17 cellular contexts compared by ENCODE assay signal in genomic region chr5:131980696-131981095, GRCh38. TPM values are rescaled to one million over a fixed set of nuclear protein-coding genes. Genes with fewer than 3 reads are reported as not detected.
DNase-seq lines count a peak whose midpoint lies in the region; ATAC-seq and TF ChIP-seq lines count a peak whose summit lies in the region.
"Had no signal": no experiment of that assay in that cellular context is flagged by ENCODE, and none has a peak within 500 bp of the region (broad histone marks: within the 10 kb centered on the region; RNA-seq: fewer than 3 reads in every experiment).

No MANE protein-coding gene starts in this region.

- no peaks in the 10 kb centered on the region for H3K27me3 Mint-ChIP-seq in neural crest cell (ENCODE audit: low read depth)

- intact Hi-C loops in cardiac septum (cut with DNase I) = no loop called here
- intact Hi-C loops in left ventricle myocardium inferior (cut with micrococcal nuclease) = no loop called here

- peak; percentile 68 for DNase-seq in cardiac septum (ENCODE audit: low spot score)
- DNase-seq in left ventricle myocardium inferior = no peak
- DNase-seq in caudate nucleus (lab: John Stamatoyannopoulos, UW) = no peak
- DNase-seq in neural crest cell (ENCODE audit: low read depth, low spot score) = no peak
- no peak for DNase-seq in NCI-H2029 treated with DMSO at 0.1 percent for 48 hours (lab: John Stamatoyannopoulos, UW)
- DNase-seq: C1 segment of cervical spinal cord; CD8-positive, alpha-beta T cell; DND-41; GDM1; HCEC 1CT; HFFc6 had no signal

- H3K36me3 ChIP-seq in left ventricle myocardium inferior = no peaks in the 10 kb centered on the region

- TF ChIP-seq CTCF in left ventricle myocardium inferior (IDR thresholded peaks at IDR 0.05; ENCODE audit: borderline replicate concordance) (no peak), neural crest cell (conservative IDR thresholded peaks at IDR 0.05) (no peak)

- H3K4me3 Mint-ChIP-seq in neural crest cell = no peak overlapping the region
- H3K4me3 Mint-ChIP-seq: B cell; CD8-positive, alpha-beta T cell; HFFc6 had no signal

- H3K4me3 ChIP-seq in left ventricle myocardium inferior = no peak overlapping the region

- H3K27ac ChIP-seq in left ventricle myocardium inferior (replicated peaks) = no peak overlapping the region
- H3K27ac ChIP-seq in caudate nucleus (ENCODE audit: low read depth, low read length) = peak overlapping the region; percentile 3

- no peaks in the 10 kb centered on the region for H3K9me3 Mint-ChIP-seq in neural crest cell
- H3K9me3 Mint-ChIP-seq: CD8-positive, alpha-beta T cell; HFFc6 had no signal

- H3K27me3 ChIP-seq in left ventricle myocardium inferior (ENCODE audit: low read depth) = no peaks in the 10 kb centered on the region

- no peaks in the 10 kb centered on the region for H3K9me3 ChIP-seq in left ventricle myocardium inferior (replicated peaks)
- H3K9me3 ChIP-seq: Caco-2 had no signal

- no peak for ATAC-seq in GM21825 (IDR thresholded peaks at IDR 0.05; ENCODE audit: unreplicated experiment)
- ATAC-seq in GM21423 (IDR thresholded peaks at IDR 0.05; ENCODE audit: unreplicated experiment) = no peak
- ATAC-seq: CD8-positive, alpha-beta T cell; HepG2 had no signal

- H3K4me1 ChIP-seq in left ventricle myocardium inferior = peaks cover 7% of the 10 kb centered on the region
- H3K4me1 ChIP-seq: Caco-2 had no signal

- H3K4me1 Mint-ChIP-seq in neural crest cell = no peaks in the 10 kb centered on the region
- H3K4me1 Mint-ChIP-seq: B cell had no signal

- H3K27ac Mint-ChIP-seq in neural crest cell (ENCODE audit: unreplicated experiment) = peak overlapping the region; percentile 47
- H3K27ac Mint-ChIP-seq: B cell; CD8-positive, alpha-beta T cell; HFFc6 had no signal

- no peaks in the 10 kb centered on the region for H3K36me3 Mint-ChIP-seq in neural crest cell (ENCODE audit: low read depth)
- H3K36me3 Mint-ChIP-seq: CD8-positive, alpha-beta T cell had no signal

RNA-seq across cellular contexts. Expression of gene ACSL6, which starts 30.8 kb away (rescaled TPM):
- 4.5 TPM for total RNA-seq in cardiac septum
- 2.7 TPM for total RNA-seq in left ventricle myocardium inferior
- 0.84 and 1.7 TPM in 2 replicates for total RNA-seq in neural crest cell
- total RNA-seq: HFFc6 had no signal

RNA-seq across cellular contexts. Expression of gene MEIKIN, which starts 35.2 kb away (rescaled TPM):
- total RNA-seq in cardiac septum (not detected), left ventricle myocardium inferior (not detected), neural crest cell (not detected in 2 replicates)
- total RNA-seq: B cell; Caco-2; CD8-positive, alpha-beta T cell; H4; HepG2; HFFc6 had no signal
